1 cellular context compared by ENCODE assay signal in genomic region chr11:63874511-63874910, GRCh38.
TF ChIP-seq lines count a peak whose summit lies in the region.

No MANE protein-coding gene starts in this region.

TF ChIP-seq in K562, 482 proteins besides CTCF, POLR2A, EP300 and RAD21 (continued from another document and continues in another):
- TF ChIP-seq ZBTB12 (CRISPR knock-in tag; IDR thresholded peaks at IDR 0.05) (no peak), CBFA2T3 (IDR thresholded peaks at IDR 0.05) (peak; percentile 56), PML (IDR thresholded peaks at IDR 0.05; ENCODE audit: low read length) (no peak), SUPT5H (IDR thresholded peaks at IDR 0.05) (no peak), JUN (IDR thresholded peaks at IDR 0.05; ENCODE audit: borderline replicate concordance, low read depth, low read length) (no peak), JUN (CRISPR knock-in tag; IDR thresholded peaks at IDR 0.05; ENCODE audit: borderline replicate concordance) (no peak), THRB (CRISPR knock-in tag; conservative IDR thresholded peaks at IDR 0.05) (no peak), RCOR1 (IDR thresholded peaks at IDR 0.05; ENCODE audit: borderline replicate concordance in 1 of 2, low read depth in 2 of 2, low read length in 2 of 2) (no peak), ZNF407 (IDR thresholded peaks at IDR 0.05; ENCODE audit: low read depth) (no peak), SETDB1 (IDR thresholded peaks at IDR 0.05; ENCODE audit: low read length) (no peak), MYNN (IDR thresholded peaks at IDR 0.05) (no peak), MYNN (CRISPR knock-in tag; IDR thresholded peaks at IDR 0.05) (no peak), U2AF1 (optimal IDR thresholded peaks at IDR 0.05; ENCODE audit: low read depth, low read length) (no peak), ZNF384 (IDR thresholded peaks at IDR 0.05; ENCODE audit: low read depth, low read length) (no peak), CBX5 (IDR thresholded peaks at IDR 0.05; ENCODE audit: borderline replicate concordance, low read depth) (no peak), BACH1 (tag; IDR thresholded peaks at IDR 0.05) (no peak), TSHZ1 (CRISPR knock-in tag; IDR thresholded peaks at IDR 0.05) (no peak), CHAMP1 (IDR thresholded peaks at IDR 0.05) (no peak), ZBTB43 (CRISPR knock-in tag; IDR thresholded peaks at IDR 0.05) (no peak), ZNF551 (CRISPR knock-in tag; IDR thresholded peaks at IDR 0.05) (no peak), ZNF263 (CRISPR knock-in tag; IDR thresholded peaks at IDR 0.05; ENCODE audit: borderline replicate concordance) (no peak), RFX7 (CRISPR knock-in tag; IDR thresholded peaks at IDR 0.05) (no peak), ZNF57 (CRISPR knock-in tag; IDR thresholded peaks at IDR 0.05) (no peak), MXD1 (CRISPR knock-in tag; IDR thresholded peaks at IDR 0.05; ENCODE audit: borderline replicate concordance, poor library complexity, severe bottlenecking) (no peak), LARP7 (IDR thresholded peaks at IDR 0.05) (no peak), ZNF143 (CRISPR knock-in tag; IDR thresholded peaks at IDR 0.05) (no peak), HOXB6 (CRISPR knock-in tag; IDR thresholded peaks at IDR 0.05; ENCODE audit: borderline replicate concordance) (no peak), RUNX1 (IDR thresholded peaks at IDR 0.05; ENCODE audit: low read depth) (no peak), CEBPB (tag; IDR thresholded peaks at IDR 0.05) (no peak), HNRNPL (IDR thresholded peaks at IDR 0.05; ENCODE audit: low read depth, low read length) (no peak), NR4A1 (CRISPR knock-in tag; IDR thresholded peaks at IDR 0.05) (no peak), NR4A1 (tag; IDR thresholded peaks at IDR 0.05) (no peak), ZNF431 (CRISPR knock-in tag; IDR thresholded peaks at IDR 0.05) (no peak), SIN3A (IDR thresholded peaks at IDR 0.05; ENCODE audit: borderline replicate concordance in 2 of 2, control insufficient read depth in 1 of 2, low read depth in 2 of 2, low read length in 2 of 2) (no peak), IFI16 (CRISPR knock-in tag; IDR thresholded peaks at IDR 0.05) (no peak), ZBTB1 (CRISPR knock-in tag; IDR thresholded peaks at IDR 0.05; ENCODE audit: borderline replicate concordance, low read depth) (no peak), CBX2 (IDR thresholded peaks at IDR 0.05; ENCODE audit: insufficient read depth, low read length, poor library complexity, severe bottlenecking) (no peak), ZMIZ1 (IDR thresholded peaks at IDR 0.05; ENCODE audit: low read depth in 2 of 2, low read length in 2 of 2) (no peak), ZNF146 (CRISPR knock-in tag; IDR thresholded peaks at IDR 0.05; ENCODE audit: unreplicated experiment) (no peak), MCM3 (IDR thresholded peaks at IDR 0.05) (no peak), DPF2 (IDR thresholded peaks at IDR 0.05) (no peak)
